Comparison of ENCODE assay signal across 8 cellular contexts in genomic region chr22:31488988-31489617, GRCh38. TPM values are rescaled to one million over a fixed set of nuclear protein-coding genes. Genes with fewer than 3 reads are reported as not detected.
A peak's percentile ranks its signal among the peaks of the same experiment; 100 is the strongest.
DNase-seq lines count a peak whose midpoint lies in the region; ATAC-seq and TF ChIP-seq lines count a peak whose summit lies in the region.

No MANE protein-coding gene starts in this region.

- H3K9me2 ChIP-seq in PC-9 (ENCODE audit: insufficient read depth): no peaks in the 10 kb centered on the region

- H3K27ac ChIP-seq in PC-9 (no peak overlapping the region), heart right ventricle (peak overlapping the region; percentile 89 to 100 (median 99))

- 0 out of 2 replicates have a peak, but pooled peaks cover 11% of the 10 kb centered on the region for H3K36me3 ChIP-seq in PC-9 (ENCODE audit: low read depth)
- H3K36me3 ChIP-seq in heart right ventricle: peaks cover 0 to 42% (median 3%) of the 10 kb centered on the region in 9 donors

- H3K4me1 ChIP-seq in PC-9 (replicated peaks; ENCODE audit: insufficient read depth) (peaks cover 20% of the 10 kb centered on the region), heart right ventricle (peaks cover 2 to 36% (median 26%) of the 10 kb centered on the region in 9 donors)

- peak overlapping the region; percentile 86 for H3K4me2 ChIP-seq in PC-9

- peaks cover 12% of the 10 kb centered on the region for H3K36me3 Mint-ChIP-seq in activated naive CD8-positive, alpha-beta T cell

- H3K27ac Mint-ChIP-seq in activated naive CD8-positive, alpha-beta T cell: peak overlapping the region; percentile 92

- H3K79me2 ChIP-seq in PC-9 (ENCODE audit: low read depth): peaks cover 48% of the 10 kb centered on the region

- BruUV-seq in PC-9 (replicated peaks; lab: Mats Ljungman, UMichigan): no TSS peak

- no peaks in the 10 kb centered on the region for H3K9me3 ChIP-seq in PC-9 (ENCODE audit: insufficient read depth, low read depth)
- H3K9me3 ChIP-seq in heart right ventricle: no peaks in the 10 kb centered on the region

- H3K27me3 ChIP-seq in PC-9 (ENCODE audit: insufficient read depth, low read depth) (no peaks in the 10 kb centered on the region), heart right ventricle (no peaks in the 10 kb centered on the region)

- no peaks in the 10 kb centered on the region for H3K27me3 Mint-ChIP-seq in activated naive CD8-positive, alpha-beta T cell

- H3K4me3 Mint-ChIP-seq in activated naive CD8-positive, alpha-beta T cell: peak overlapping the region; percentile 91

- no peaks in the 10 kb centered on the region; the same call in 1 of the 2 replicates for H4K20me1 ChIP-seq in PC-9 (ENCODE audit: insufficient read depth)

- POLR2A ChIA-PET in PC-9 (lab: Charles Lee; ENCODE audit: unreplicated experiment): interaction anchor here (0.6 kb wide), 1 partner anchor 16 kb away, joined by 4 read pairs; no protein-coding TSS in a partner anchor

- DNase-seq in DMS 273 (lab: John Stamatoyannopoulos, UW; ENCODE audit: unreplicated experiment): peak; percentile 58
- DNase-seq in DMS 273 treated with DMSO at 0.1 percent for 48 hours (lab: John Stamatoyannopoulos, UW): no peak
- no peak for DNase-seq in HFF-Myc (ENCODE audit: extremely low read depth, low read depth)
- DNase-seq in PC-9: peak in 1 of 2 experiments; percentile 29
- DNase-seq in heart right ventricle: peak; percentile 19 to 47
- peak in 7 of 10 donors; percentile 6 to 86 (median 21) for DNase-seq in posterior cingulate gyrus

- H3K4me3 ChIP-seq in HFF-Myc (replicated peaks; ENCODE audit: low read depth, low read length) (peak overlapping the region; percentile 88), PC-9 (peak overlapping the region; percentile 99), heart right ventricle (peak overlapping the region; percentile 69 to 94 (median 80))

- TF ChIP-seq CTCF in HFF-Myc (IDR thresholded peaks at IDR 0.05; ENCODE audit: low read depth, low read length, missing control alignments) (no peak), PC-9 (conservative IDR thresholded peaks at IDR 0.05) (no peak), heart right ventricle (IDR thresholded peaks at IDR 0.05) (no peak)

- ATAC-seq in heart right ventricle (peak in 6 of 8 donors; percentile 4 to 29 (median 14)), HG03378 (IDR thresholded peaks at IDR 0.05; ENCODE audit: unreplicated experiment) (no peak)

- peaks cover 29% of the 10 kb centered on the region for H3F3A ChIP-seq in PC-9 (ENCODE audit: insufficient read depth, low read depth)

- H3K9me3 Mint-ChIP-seq in activated naive CD8-positive, alpha-beta T cell (ENCODE audit: low read depth): no peaks in the 10 kb centered on the region

- peaks cover 51% of the 10 kb centered on the region for H3K4me1 Mint-ChIP-seq in activated naive CD8-positive, alpha-beta T cell (ENCODE audit: low read depth)

- CTCF ChIA-PET in PC-9 (lab: Charles Lee): no interaction called here

- peak overlapping the region; percentile 100 for H2AFZ ChIP-seq in PC-9

- 1% methylated on average over 43 to 61 of the region's 61 CpGs for WGBS in heart right ventricle, 2 donors

- intact Hi-C loops in PC-9 (cut with micrococcal nuclease; ENCODE audit: unreplicated experiment): loop anchor here (10.0 kb wide), 1 partner anchor 146 kb away; no protein-coding TSS in a partner anchor
- intact Hi-C loops in heart right ventricle (cut with DNase I): loop anchor here in 1 of 10 donors (10.0 kb wide), 1 partner anchor 144 kb away; the partner anchor contains the start of gene PATZ1
- intact Hi-C loops in posterior cingulate gyrus (cut with DNase I): loop anchor here (10.0 kb wide), 1 partner anchor 84 kb away; no protein-coding TSS in a partner anchor

RNA-seq across cellular contexts. Expression of gene EIF4ENIF1, which starts 0.5 kb away (rescaled TPM):
- total RNA-seq in PC-9 (2021) (15.3 and 21.8 TPM in 2 replicates), heart right ventricle (10 to 100 TPM; 20.3 to 31.9 (median 22.7) TPM)
- 10 to 100 TPM in 1 of 2 donors, 1 to 10 TPM in 1; 9.0 to 10.3 TPM for polyA plus RNA-seq in heart right ventricle

RNA-seq across cellular contexts. Expression of gene SFI1, which starts 7.2 kb away (rescaled TPM):
- total RNA-seq in PC-9 (2021): 57.9 and 58.7 TPM in 2 replicates
- total RNA-seq in heart right ventricle: 10 to 100 TPM in 1 of 10 donors, 1 to 10 TPM in 9; 6.1 to 12.1 (median 7.3) TPM
- polyA plus RNA-seq in heart right ventricle: 10 to 100 TPM in 1 of 2 donors, 1 to 10 TPM in 1; 4.7 to 20.1 TPM

Comparison
In these comparisons a context has a peak if more than half of its experiments do, and no peak if none do; other contexts are left out.
1. DNase-seq: peak in DMS 273 (single experiment), heart right ventricle (2 of 2) and posterior cingulate gyrus (7 of 10); none in DMS 273 treated with DMSO at 0.1 percent for 48 hours (single experiment) and HFF-Myc (single experiment).
2. Peak in every context shown above with its lines, with median percentiles within 50 percentile points of each other: H3K4me3 ChIP-seq.